19 cellular contexts compared by ENCODE assay signal in genomic region chr10:101446947-101447346, GRCh38.
DNase-seq lines count a peak whose midpoint lies in the region; ATAC-seq, FAIRE-seq and TF ChIP-seq lines count a peak whose summit lies in the region.
"Had no signal": no experiment of that assay in that cellular context is flagged by ENCODE, and none has a peak within 500 bp of the region (broad histone marks: within the 10 kb centered on the region; RNA-seq: fewer than 3 reads in every experiment).

No MANE protein-coding gene starts in this region.

- H3K27ac ChIP-seq in HEK293 (ENCODE audit: extremely low read depth, low read depth, low read length) (no peak overlapping the region), SK-N-SH (ENCODE audit: low read depth in 2 of 2, low read length in 1 of 2) (no peak overlapping the region), heart left ventricle (peak overlapping the region in 10 of 12 donors; percentile 18 to 76 (median 55))
- H3K27ac ChIP-seq: SK-N-MC had no signal

- TF ChIP-seq CTCF in HEK293 (tag by site-specific recombination; IDR thresholded peaks at IDR 0.05) = no peak
- TF ChIP-seq CTCF in SK-N-SH (IDR thresholded peaks at IDR 0.05) = no peak
- no peak for TF ChIP-seq CTCF in heart left ventricle (IDR thresholded peaks at IDR 0.05)
- TF ChIP-seq CTCF in neural crest cell (conservative IDR thresholded peaks at IDR 0.05) = no peak

- POLR2A ChIA-PET in HEK293 (lab: Yijun Ruan, JAX) (interaction anchor here (1.0 kb wide), 1 partner anchor 155 kb away, joined by 4 read pairs; no protein-coding TSS in a partner anchor), SK-N-SH (lab: Yijun Ruan, JAX) (no interaction called here)

- H3K4me3 Mint-ChIP-seq in neural crest cell = peak overlapping the region; percentile 36
- no peak overlapping the region for H3K4me3 Mint-ChIP-seq in T-helper 2 cell treated with Interferon-gamma antibody and Interleukin-4, amounts not matched to agents 5 μg/mL and 100 μg/mL, for 36 hours
- H3K4me3 Mint-ChIP-seq: CD4-positive, CD25-positive, alpha-beta regulatory T cell had no signal

- H3K9me3 Mint-ChIP-seq in neural crest cell = no peaks in the 10 kb centered on the region
- no peaks in the 10 kb centered on the region for H3K9me3 Mint-ChIP-seq in T-helper 2 cell treated with Interferon-gamma antibody and Interleukin-4, amounts not matched to agents 5 μg/mL and 100 μg/mL, for 36 hours
- H3K9me3 Mint-ChIP-seq: CD4-positive, CD25-positive, alpha-beta regulatory T cell had no signal

- H4K20me1 ChIP-seq in SK-N-SH (ENCODE audit: insufficient read depth) = peaks cover 18% of the 10 kb centered on the region; the same call in 1 of the 2 replicates

- TF ChIP-seq POLR2A in heart left ventricle (IDR thresholded peaks at IDR 0.05) = no peak

- H3K27ac Mint-ChIP-seq in neural crest cell (ENCODE audit: unreplicated experiment) = no peak overlapping the region
- H3K27ac Mint-ChIP-seq in T-helper 2 cell treated with Interferon-gamma antibody and Interleukin-4, amounts not matched to agents 5 μg/mL and 100 μg/mL, for 36 hours = no peak overlapping the region
- H3K27ac Mint-ChIP-seq: CD4-positive, CD25-positive, alpha-beta regulatory T cell had no signal

- intact Hi-C loops in heart left ventricle (cut with DNase I) = loop anchor here in 6 of 10 donors (5.0 to 10.0 kb wide), 4 partner anchors 92 to 155 kb away; partner anchors contain the start of gene BTRC (in 4 of the 6)

- no peak for TF ChIP-seq RAD21 in SK-N-SH (IDR thresholded peaks at IDR 0.05; ENCODE audit: low read length)

- TF ChIP-seq EP300 in SK-N-SH (IDR thresholded peaks at IDR 0.05; ENCODE audit: borderline replicate concordance in 1 of 2, low read depth in 1 of 2, low read length in 1 of 2) = 0 out of 4 replicates have a peak, but pooled peaks of 1 of the 2 experiments have one; percentile 13

- H3K36me3 Mint-ChIP-seq in neural crest cell (ENCODE audit: low read depth) = no peaks in the 10 kb centered on the region
- no peaks in the 10 kb centered on the region for H3K36me3 Mint-ChIP-seq in T-helper 2 cell treated with Interferon-gamma antibody and Interleukin-4, amounts not matched to agents 5 μg/mL and 100 μg/mL, for 36 hours (ENCODE audit: low read depth)
- H3K36me3 Mint-ChIP-seq: CD4-positive, CD25-positive, alpha-beta regulatory T cell had no signal

- no peaks in the 10 kb centered on the region for H3K79me2 ChIP-seq in SK-N-SH (ENCODE audit: insufficient read depth)

- H3K27me3 ChIP-seq in SK-N-SH (ENCODE audit: insufficient read depth) (no peaks in the 10 kb centered on the region), heart left ventricle (no peaks in the 10 kb centered on the region)
- H3K27me3 ChIP-seq: MG63 had no signal

- H3K4me3 ChIP-seq in HEK293 (ENCODE audit: low read depth, low read length) = no peak overlapping the region
- H3K4me3 ChIP-seq in SK-N-SH (ENCODE audit: low read depth in 2 of 2, low read length in 1 of 2) = no peak overlapping the region
- H3K4me3 ChIP-seq in heart left ventricle = no peak overlapping the region
- H3K4me3 ChIP-seq: MG63, SK-N-MC had no signal

- FAIRE-seq in GM19239 (lab: Jason Lieb, UNC) = no peak
- FAIRE-seq: H54 had no signal

- CTCF ChIA-PET in HEK293 (lab: Yijun Ruan, JAX) (interaction anchor here (0.5 to 9.8 kb wide), 9 partner anchors 8 to 352 kb away, joined by 3 to 102 read pairs (median 6); no protein-coding TSS in a partner anchor), SK-N-SH (lab: Yijun Ruan, JAX) (interaction anchor here (0.6 to 10.7 kb wide), 9 partner anchors 9 to 233 kb away, joined by 3 to 243 read pairs (median 7); no protein-coding TSS in a partner anchor)

- ATAC-seq in heart left ventricle (peak; percentile 66 to 94 (median 84)), HG03039 (IDR thresholded peaks at IDR 0.05; ENCODE audit: unreplicated experiment) (no peak)
- ATAC-seq: Panc1 had no signal

- H3K4me1 ChIP-seq in HEK293 (ENCODE audit: control insufficient read depth, insufficient read depth, low read length) (peaks cover 56% of the 10 kb centered on the region), SK-N-SH (ENCODE audit: control insufficient read depth in 1 of 2, insufficient read depth in 2 of 2, low read depth in 1 of 2, low read length in 1 of 2) (peaks cover 0 to 27% of the 10 kb centered on the region in 2 experiments; a peak in 2 of 4 replicates), heart left ventricle (peaks cover 0 to 50% (median 20%) of the 10 kb centered on the region in 12 donors)

- no peaks in the 10 kb centered on the region for H3K9me2 ChIP-seq in SK-N-SH

- peaks cover 50% of the 10 kb centered on the region for H3K4me1 Mint-ChIP-seq in neural crest cell
- peaks cover 10% of the 10 kb centered on the region for H3K4me1 Mint-ChIP-seq in T-helper 2 cell treated with Interferon-gamma antibody and Interleukin-4, amounts not matched to agents 5 μg/mL and 100 μg/mL, for 36 hours (ENCODE audit: low read depth)

- no peak overlapping the region for H3K4me2 ChIP-seq in SK-N-SH

- no peak overlapping the region for H2AFZ ChIP-seq in SK-N-SH (ENCODE audit: low read depth)

- H3K9ac ChIP-seq in SK-N-SH = no peak overlapping the region

- H3F3A ChIP-seq in SK-N-SH (replicated peaks; ENCODE audit: insufficient read depth) = peaks cover 6% of the 10 kb centered on the region

- H3K27me3 Mint-ChIP-seq in neural crest cell (ENCODE audit: low read depth) = peaks cover 11% of the 10 kb centered on the region
- H3K27me3 Mint-ChIP-seq in T-helper 2 cell treated with Interferon-gamma antibody and Interleukin-4, amounts not matched to agents 5 μg/mL and 100 μg/mL, for 36 hours (ENCODE audit: low read depth) = peaks cover 12% of the 10 kb centered on the region
- H3K27me3 Mint-ChIP-seq: CD4-positive, CD25-positive, alpha-beta regulatory T cell had no signal

- DNase-seq in SK-N-SH (no peak), heart left ventricle (peak in 4 of 5 donors; percentile 17 to 57 (median 41)), neural crest cell (ENCODE audit: low read depth, low spot score) (no peak), GM19239 (ENCODE audit: insufficient read length, low spot score) (no peak)
- DNase-seq in T-helper 2 cell treated with Interferon-gamma antibody and Interleukin-4, amounts not matched to agents 5 μg/mL and 100 μg/mL, for 36 hours (ENCODE audit: low spot score) = no peak
- DNase-seq: CD4-positive, CD25-positive, alpha-beta regulatory T cell; EL; GF-D8; MG63; NCI-H1694 treated with DMSO at 0.1 percent for 48 hours; NCI-H2081 treated with DMSO at 0.1 percent for 48 hours; NCI-H2227 treated with DMSO at 0.1 percent for 48 hours; NCI-H510A; NCI-H774 had no signal

- no peaks in the 10 kb centered on the region for H3K9me3 ChIP-seq in HEK293 (ENCODE audit: control insufficient read depth, insufficient read depth, low read depth, low read length)
- no peaks in the 10 kb centered on the region for H3K9me3 ChIP-seq in SK-N-SH
- no peaks in the 10 kb centered on the region for H3K9me3 ChIP-seq in heart left ventricle
- H3K9me3 ChIP-seq: MG63 had no signal

- WGBS in SK-N-SH (ENCODE audit: low lambda C conversion rate) = 72% methylated on average over 7 of the region's 7 CpGs
- WGBS in heart left ventricle, 4 donors = 37 to 49% (median 42%) methylated on average over 7 of the region's 7 CpGs

- H3K36me3 ChIP-seq in HEK293 (ENCODE audit: control insufficient read depth in 2 of 2, insufficient read depth in 1 of 2, low read length in 2 of 2) (no peaks in the 10 kb centered on the region), SK-N-SH (replicated peaks in 1 of 2; ENCODE audit: control insufficient read depth in 1 of 2, insufficient read depth in 2 of 2, low read length in 1 of 2) (no peaks in the 10 kb centered on the region), heart left ventricle (no peaks in the 10 kb centered on the region)
- H3K36me3 ChIP-seq: MG63 had no signal

TF ChIP-seq in HEK293, 187 proteins besides CTCF, POLR2A, EP300 and RAD21 (continues in another document):
- TF ChIP-seq ZNF830 (tag by site-specific recombination; IDR thresholded peaks at IDR 0.05; ENCODE audit: low read depth) (no peak), ZFP3 (tag by site-specific recombination; IDR thresholded peaks at IDR 0.05; ENCODE audit: low read depth) (no peak)
- TF ChIP-seq, protein P1, sequence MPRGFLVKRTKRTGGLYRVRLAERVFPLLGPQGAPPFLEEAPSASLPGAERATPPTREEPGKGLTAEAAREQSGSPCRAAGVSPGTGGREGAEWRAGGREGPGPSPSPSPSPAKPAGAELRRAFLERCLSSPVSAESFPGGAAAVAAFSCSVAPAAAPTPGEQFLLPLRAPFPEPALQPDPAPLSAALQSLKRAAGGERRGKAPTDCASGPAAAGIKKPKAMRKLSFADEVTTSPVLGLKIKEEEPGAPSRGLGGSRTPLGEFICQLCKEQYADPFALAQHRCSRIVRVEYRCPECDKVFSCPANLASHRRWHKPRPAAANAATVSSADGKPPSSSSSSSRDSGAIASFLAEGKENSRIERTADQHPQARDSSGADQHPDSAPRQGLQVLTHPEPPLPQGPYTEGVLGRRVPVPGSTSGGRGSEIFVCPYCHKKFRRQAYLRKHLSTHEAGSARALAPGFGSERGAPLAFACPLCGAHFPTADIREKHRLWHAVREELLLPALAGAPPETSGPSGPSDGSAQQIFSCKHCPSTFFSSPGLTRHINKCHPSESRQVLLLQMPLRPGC (tag by site-specific recombination; IDR thresholded peaks at IDR 0.05) = no peak

TF ChIP-seq in SK-N-SH, 30 proteins besides CTCF, POLR2A, EP300 and RAD21 (continues in another document):
- TF ChIP-seq RCOR1 (IDR thresholded peaks at IDR 0.05; ENCODE audit: low read length) (peak; percentile 29; the same call in 1 of the 2 replicates), FOXM1 (IDR thresholded peaks at IDR 0.05; ENCODE audit: low read depth) (no peak), MAX (IDR thresholded peaks at IDR 0.05; ENCODE audit: low read depth) (no peak), PBX3 (IDR thresholded peaks at IDR 0.05) (no peak)
- TF ChIP-seq, protein P2, sequence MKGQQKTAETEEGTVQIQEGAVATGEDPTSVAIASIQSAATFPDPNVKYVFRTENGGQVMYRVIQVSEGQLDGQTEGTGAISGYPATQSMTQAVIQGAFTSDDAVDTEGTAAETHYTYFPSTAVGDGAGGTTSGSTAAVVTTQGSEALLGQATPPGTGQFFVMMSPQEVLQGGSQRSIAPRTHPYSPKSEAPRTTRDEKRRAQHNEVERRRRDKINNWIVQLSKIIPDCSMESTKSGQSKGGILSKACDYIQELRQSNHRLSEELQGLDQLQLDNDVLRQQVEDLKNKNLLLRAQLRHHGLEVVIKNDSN (IDR thresholded peaks at IDR 0.05; ENCODE audit: borderline replicate concordance, low read depth) = no peak

Comparison
In these comparisons a context has a peak if more than half of its experiments do, and no peak if none do; other contexts are left out.
1. H3K27ac ChIP-seq: peak in heart left ventricle (10 of 12); none in HEK293 (single experiment) and SK-N-SH (0 of 2).
2. DNase-seq: peak in heart left ventricle (4 of 5); none in SK-N-SH (single experiment), neural crest cell (single experiment), GM19239 (single experiment) and T-helper 2 cell treated with Interferon-gamma antibody and Interleukin-4, amounts not matched to agents 5 μg/mL and 100 μg/mL, for 36 hours (single experiment).